In genomic region chr2:224937887-224938286, GRCh38 we compare ENCODE assay signal across 8 cellular contexts.
DNase-seq lines count a peak whose midpoint lies in the region; ATAC-seq, FAIRE-seq and TF ChIP-seq lines count a peak whose summit lies in the region.

No MANE protein-coding gene starts in this region.

- peaks cover 2% of the 10 kb centered on the region for H3K27me3 Mint-ChIP-seq in astrocyte (ENCODE audit: low read depth, unreplicated experiment)

- H4K20me1 ChIP-seq in astrocyte (ENCODE audit: insufficient read depth, low read length), result no peaks in the 10 kb centered on the region

- peak overlapping the region; percentile 0 for H3K27ac Mint-ChIP-seq in astrocyte (ENCODE audit: unreplicated experiment)

- ATAC-seq in GM19452 (IDR thresholded peaks at IDR 0.05; ENCODE audit: unreplicated experiment) (peak; percentile 84), HG03159 (IDR thresholded peaks at IDR 0.05; ENCODE audit: unreplicated experiment) (peak; percentile 85)

- POLR2A ChIA-PET in GM10248 (lab: Yijun Ruan, JAX), result interaction anchor here (0.6 kb wide), 1 partner anchor 76 kb away, joined by 6 read pairs; no protein-coding TSS in a partner anchor

- no peaks in the 10 kb centered on the region for H3K27me3 ChIP-seq in astrocyte (ENCODE audit: insufficient read depth, low read length)

- no peak overlapping the region for H3K4me3 Mint-ChIP-seq in astrocyte (ENCODE audit: unreplicated experiment)

- H3K4me1 Mint-ChIP-seq in astrocyte (ENCODE audit: low read depth, unreplicated experiment), result peaks cover 31% of the 10 kb centered on the region

- no peaks in the 10 kb centered on the region for H3K9me3 Mint-ChIP-seq in astrocyte (ENCODE audit: unreplicated experiment)

- no peaks in the 10 kb centered on the region for H3K36me3 ChIP-seq in astrocyte (ENCODE audit: insufficient read depth, low read length)

- no peak for FAIRE-seq in astrocyte (lab: Jason Lieb, UNC)

- H3K4me1 ChIP-seq in astrocyte (ENCODE audit: insufficient read depth, low read length), result no peaks in the 10 kb centered on the region

- DNase-seq in GM10248 (ENCODE audit: extremely low spot score) (peak; percentile 47), astrocyte (ENCODE audit: low read depth) (no peak), GM19240 (ENCODE audit: insufficient read length, low spot score) (no peak), islet precursor cell (no peak)
- no peak for DNase-seq in activated CD4-positive, alpha-beta T cell treated with anti-CD3 and anti-CD28 coated beads for 4 hours
- DNase-seq in central memory CD4-positive, alpha-beta T cell, result no peak

- H3K79me2 ChIP-seq in astrocyte (ENCODE audit: insufficient read depth, low read length), result peaks cover 18% of the 10 kb centered on the region

- CTCF ChIA-PET in GM10248 (lab: Yijun Ruan, JAX), result interaction anchor here (0.9 to 2.8 kb wide), 6 partner anchors 11 to 65 kb away, joined by 3 to 14 read pairs (median 4); no protein-coding TSS in a partner anchor

- H3K4me2 ChIP-seq in astrocyte (ENCODE audit: low read length), result no peak overlapping the region

- no peak overlapping the region for H3K4me3 ChIP-seq in astrocyte (ENCODE audit: insufficient read depth, low read depth, low read length)

- H3K36me3 Mint-ChIP-seq in astrocyte (ENCODE audit: low read depth, unreplicated experiment), result peaks cover 3% of the 10 kb centered on the region

- H3K9me3 ChIP-seq in astrocyte (ENCODE audit: insufficient read depth, low read depth, low read length), result no peaks in the 10 kb centered on the region

- H3K9ac ChIP-seq in astrocyte (ENCODE audit: low read length), result no peak overlapping the region

- H3K27ac ChIP-seq in astrocyte (ENCODE audit: low read depth, low read length), result no peak overlapping the region

- TF ChIP-seq CTCF in GM10248 (IDR thresholded peaks at IDR 0.05; ENCODE audit: control extremely low read depth, extremely low read depth, low read depth, missing control alignments) (no peak), astrocyte (IDR thresholded peaks at IDR 0.05; ENCODE audit: insufficient read depth, low read depth, low read length) (no peak)

- no peak overlapping the region for H2AFZ ChIP-seq in astrocyte (ENCODE audit: low read depth, low read length)
